15 cellular contexts compared by ENCODE assay signal in the genomic region with DNA sequence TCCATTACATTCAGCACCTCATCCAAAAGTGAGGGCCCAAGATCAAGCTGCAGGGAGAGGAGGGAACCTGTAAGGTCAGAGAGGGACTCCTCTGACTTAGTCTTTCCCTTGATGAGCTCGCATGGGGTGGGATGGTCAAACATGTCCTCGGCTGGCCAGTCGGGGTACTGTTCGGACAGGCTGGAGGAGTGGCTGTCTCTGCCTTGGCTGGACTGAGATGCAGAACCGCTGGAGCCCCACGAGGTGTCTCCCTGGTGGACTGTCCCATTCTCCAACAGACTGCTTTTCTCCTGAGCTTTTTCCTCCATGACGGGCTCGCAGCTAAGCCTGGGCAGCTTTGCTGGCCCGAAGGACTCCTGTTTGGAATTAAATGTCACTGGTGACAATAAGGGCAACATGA. TPM values are rescaled to one million over a fixed set of nuclear protein-coding genes. Genes with fewer than 3 reads are reported as not detected.
DNase-seq lines count a peak whose midpoint lies in the region; ATAC-seq lines count a peak whose summit lies in the region.
"Had no signal": no experiment of that assay in that cellular context is flagged by ENCODE, and none has a peak within 500 bp of the region (broad histone marks: within the 10 kb centered on the region; RNA-seq: fewer than 3 reads in every experiment).

No MANE protein-coding gene starts in this region.

- peaks cover 94% of the 10 kb centered on the region for H3F3A ChIP-seq in GM23248 (ENCODE audit: insufficient read depth)

- in situ Hi-C loops in GM23248 (cut with MboI): loop anchor here (10.0 kb wide), 1 partner anchor 231 kb away; no protein-coding TSS in a partner anchor

- peaks cover 35% of the 10 kb centered on the region for H3K36me3 ChIP-seq in CD4-positive, CD25-positive, alpha-beta regulatory T cell (ENCODE audit: control insufficient read depth, insufficient read depth, low read length)
- peaks cover 67% of the 10 kb centered on the region for H3K36me3 ChIP-seq in GM23248 (ENCODE audit: low read depth)
- peaks cover 0 to 17% (median 7%) of the 10 kb centered on the region in 3 experiments for H3K36me3 ChIP-seq in naive thymus-derived CD4-positive, alpha-beta T cell (ENCODE audit: control insufficient read depth in 2 of 3, insufficient read depth in 3 of 3, low read length in 3 of 3)

- H3K36me3 Mint-ChIP-seq in CD4-positive, CD25-positive, alpha-beta regulatory T cell: peaks cover 78% of the 10 kb centered on the region
- H3K36me3 Mint-ChIP-seq in activated naive CD8-positive, alpha-beta T cell: peaks cover 45% of the 10 kb centered on the region
- peaks cover 21 to 67% (median 58%) of the 10 kb centered on the region in 5 donors for H3K36me3 Mint-ChIP-seq in naive thymus-derived CD4-positive, alpha-beta T cell

- no peaks in the 10 kb centered on the region for H3K27me3 Mint-ChIP-seq in CD4-positive, CD25-positive, alpha-beta regulatory T cell
- no peaks in the 10 kb centered on the region for H3K27me3 Mint-ChIP-seq in activated naive CD8-positive, alpha-beta T cell
- no peaks in the 10 kb centered on the region for H3K27me3 Mint-ChIP-seq in naive thymus-derived CD4-positive, alpha-beta T cell

- intact Hi-C loops in naive thymus-derived CD4-positive, alpha-beta T cell (cut with micrococcal nuclease): loop anchor here (1.0 to 2.0 kb wide), 2 partner anchors 11 to 13 kb away; no protein-coding TSS in a partner anchor

- no peaks in the 10 kb centered on the region for H3K9me3 Mint-ChIP-seq in CD4-positive, CD25-positive, alpha-beta regulatory T cell
- H3K9me3 Mint-ChIP-seq in activated naive CD8-positive, alpha-beta T cell (ENCODE audit: low read depth): peaks cover 3% of the 10 kb centered on the region
- peaks cover 0 to 19% (median 4%) of the 10 kb centered on the region in 11 donors for H3K9me3 Mint-ChIP-seq in naive thymus-derived CD4-positive, alpha-beta T cell

- H3K27ac ChIP-seq in CD4-positive, CD25-positive, alpha-beta regulatory T cell (ENCODE audit: insufficient read depth, low read length, poor library complexity, severe bottlenecking): peak overlapping the region; percentile 56
- peak overlapping the region; percentile 43 for H3K27ac ChIP-seq in GM23248
- no peak overlapping the region for H3K27ac ChIP-seq in naive thymus-derived CD4-positive, alpha-beta T cell (ENCODE audit: low read depth, low read length)
- H3K27ac ChIP-seq: body of pancreas had no signal

- H3K27me3 ChIP-seq in CD4-positive, CD25-positive, alpha-beta regulatory T cell (ENCODE audit: control insufficient read depth, insufficient read depth, low read length): no peaks in the 10 kb centered on the region
- no peaks in the 10 kb centered on the region for H3K27me3 ChIP-seq in GM23248 (replicated peaks; ENCODE audit: insufficient read depth)
- H3K27me3 ChIP-seq in naive thymus-derived CD4-positive, alpha-beta T cell (ENCODE audit: control insufficient read depth in 2 of 2, insufficient read depth in 2 of 2, low read length in 2 of 2): no peaks in the 10 kb centered on the region
- H3K27me3 ChIP-seq: body of pancreas had no signal

- H3K9me3 ChIP-seq in CD4-positive, CD25-positive, alpha-beta regulatory T cell (ENCODE audit: control insufficient read depth in 2 of 2, low read length in 2 of 2): no peaks in the 10 kb centered on the region
- no peaks in the 10 kb centered on the region for H3K9me3 ChIP-seq in GM23248 (ENCODE audit: low read depth)
- no peaks in the 10 kb centered on the region for H3K9me3 ChIP-seq in naive thymus-derived CD4-positive, alpha-beta T cell (ENCODE audit: control insufficient read depth in 2 of 3, low read length in 3 of 3)
- H3K9me3 ChIP-seq: body of pancreas had no signal

- H3K9me2 ChIP-seq in GM23248 (ENCODE audit: insufficient read depth): no peaks in the 10 kb centered on the region

- WGBS in GM23248 (ENCODE audit: low coverage in 1 of 2, low lambda C conversion rate in 2 of 2, missing lambda C conversion rate in 2 of 2), 2 experiments: 98 to 99% methylated on average over 9 of the region's 9 CpGs

- H4K20me1 ChIP-seq in GM23248 (ENCODE audit: insufficient read depth): no peaks in the 10 kb centered on the region

- peak overlapping the region; percentile 12 to 66 (median 51) for H3K4me3 Mint-ChIP-seq in CD4-positive, CD25-positive, alpha-beta regulatory T cell
- H3K4me3 Mint-ChIP-seq in activated naive CD8-positive, alpha-beta T cell: peak overlapping the region; percentile 71
- H3K4me3 Mint-ChIP-seq in naive thymus-derived CD4-positive, alpha-beta T cell: peak overlapping the region in 7 of 10 donors; percentile 23 to 74 (median 67)

- no peak overlapping the region for H3K4me2 ChIP-seq in GM23248 (ENCODE audit: unreplicated experiment)

- H3K79me2 ChIP-seq in GM23248 (ENCODE audit: insufficient read depth): peaks cover 88% of the 10 kb centered on the region

- H3K4me3 ChIP-seq in CD4-positive, CD25-positive, alpha-beta regulatory T cell (ENCODE audit: low read depth, low read length): peak overlapping the region; percentile 22
- no peak overlapping the region for H3K4me3 ChIP-seq in GM23248
- no peak overlapping the region for H3K4me3 ChIP-seq in naive thymus-derived CD4-positive, alpha-beta T cell (ENCODE audit: low read length)
- H3K4me3 ChIP-seq: body of pancreas had no signal

- H2AFZ ChIP-seq in GM23248: no peak overlapping the region

- DNase-seq in CD4-positive, CD25-positive, alpha-beta regulatory T cell: no peak
- no peak for DNase-seq in GM23248
- DNase-seq in naive thymus-derived CD4-positive, alpha-beta T cell: no peak
- DNase-seq in stimulated activated CD4-positive, alpha-beta T cell treated with anti-CD3 and anti-CD28 coated beads, Interleukin-2, amount 100 ng/mL, for 48 hours: no peak
- DNase-seq: body of pancreas; effector CD8-positive, alpha-beta T cell; GF-D8; islet precursor cell; NCI-H1694 treated with DMSO at 0.1 percent for 48 hours; NCI-H526 treated with DMSO at 0.1 percent for 48 hours; small intestine had no signal

- no peak for ATAC-seq in CD4-positive, CD25-positive, alpha-beta regulatory T cell (ENCODE audit: low read depth in 2 of 2)
- ATAC-seq in naive thymus-derived CD4-positive, alpha-beta T cell: no peak
- ATAC-seq in GM19467 (IDR thresholded peaks at IDR 0.05; ENCODE audit: unreplicated experiment) (no peak), HG02798 (IDR thresholded peaks at IDR 0.05; ENCODE audit: poor library complexity, unreplicated experiment) (no peak), GM19351 (IDR thresholded peaks at IDR 0.05; ENCODE audit: unreplicated experiment) (no peak)
- ATAC-seq: body of pancreas had no signal

- H3K4me1 Mint-ChIP-seq in CD4-positive, CD25-positive, alpha-beta regulatory T cell: peaks cover 38 to 97% (median 77%) of the 10 kb centered on the region in 4 donors
- peaks cover 91% of the 10 kb centered on the region for H3K4me1 Mint-ChIP-seq in activated naive CD8-positive, alpha-beta T cell (ENCODE audit: low read depth)
- peaks cover 54 to 89% (median 65%) of the 10 kb centered on the region in 7 donors for H3K4me1 Mint-ChIP-seq in naive thymus-derived CD4-positive, alpha-beta T cell

- POLR2A ChIA-PET in naive thymus-derived CD4-positive, alpha-beta T cell (lab: Charles Lee): interaction anchor here (0.6 to 1.8 kb wide), 4 partner anchors 13 to 891 kb away, joined by 3 to 5 read pairs (median 4); no protein-coding TSS in a partner anchor

- CTCF ChIA-PET in naive thymus-derived CD4-positive, alpha-beta T cell (lab: Charles Lee): interaction anchor here (0.9 kb wide), 1 partner anchor 25 kb away, joined by 3 read pairs; no protein-coding TSS in a partner anchor

- H3K9ac ChIP-seq in GM23248: no peak overlapping the region

- peaks cover 77% of the 10 kb centered on the region for H3K4me1 ChIP-seq in CD4-positive, CD25-positive, alpha-beta regulatory T cell (ENCODE audit: control insufficient read depth, insufficient read depth, low read length, poor library complexity, severe bottlenecking)
- H3K4me1 ChIP-seq in GM23248 (ENCODE audit: insufficient read depth): peaks cover 97% of the 10 kb centered on the region
- peaks cover 39 to 81% of the 10 kb centered on the region in 2 donors for H3K4me1 ChIP-seq in naive thymus-derived CD4-positive, alpha-beta T cell (ENCODE audit: control insufficient read depth in 2 of 2, insufficient read depth in 2 of 2, low read length in 2 of 2)
- H3K4me1 ChIP-seq: body of pancreas had no signal

- peak overlapping the region; percentile 57 to 91 (median 89) for H3K27ac Mint-ChIP-seq in CD4-positive, CD25-positive, alpha-beta regulatory T cell
- peak overlapping the region; percentile 83 for H3K27ac Mint-ChIP-seq in activated naive CD8-positive, alpha-beta T cell
- peak overlapping the region in 8 of 9 donors; percentile 61 to 94 (median 76) for H3K27ac Mint-ChIP-seq in naive thymus-derived CD4-positive, alpha-beta T cell

RNA-seq across cellular contexts. Expression of gene CDC42EP3, which starts 25.6 kb away (rescaled TPM):
- total RNA-seq in CD4-positive, CD25-positive, alpha-beta regulatory T cell: 36.4 TPM
- 10 to 100 TPM; 57.9 to 81.4 (median 68.5) TPM for polyA plus RNA-seq in CD4-positive, CD25-positive, alpha-beta regulatory T cell
- 144 and 166 TPM in 2 replicates for total RNA-seq in GM23248 (2014; rRNA removed; shearing (Covaris generic))
- polyA plus RNA-seq in GM23248 (2016; fragmentation: Nextera tagmentation; extraction: Ambion mirVana): 289 and 295 TPM in 2 replicates
- total RNA-seq in naive thymus-derived CD4-positive, alpha-beta T cell: 10 to 100 TPM; 15.9 to 96.3 (median 17.7) TPM
- polyA plus RNA-seq in naive thymus-derived CD4-positive, alpha-beta T cell: 10 to 100 TPM; 26.7 to 29.2 TPM
